Comparison of ENCODE assay signal across 20 cellular contexts in the genomic region with DNA sequence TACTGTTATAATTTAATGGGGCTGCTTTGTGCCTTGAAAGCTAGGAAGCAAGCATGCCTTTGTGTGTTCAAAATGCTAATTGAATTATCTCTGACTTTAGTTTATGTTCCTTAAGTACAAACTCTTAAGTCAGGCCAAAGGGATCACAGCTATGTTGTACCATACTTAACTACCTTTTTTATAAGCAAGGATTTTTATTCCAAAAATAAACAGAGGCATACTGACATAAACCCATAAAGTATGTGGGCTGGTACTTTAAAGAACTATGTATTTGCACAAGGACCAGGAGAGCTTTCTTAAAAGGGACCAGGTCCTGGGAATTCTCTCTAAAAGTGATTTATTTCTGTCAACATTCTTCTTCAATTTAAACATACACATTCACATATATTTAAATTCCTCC.
"Had no signal": no experiment of that assay in that cellular context is flagged by ENCODE, and none has a peak within 500 bp of the region (broad histone marks: within the 10 kb centered on the region; RNA-seq: fewer than 3 reads in every experiment).

No MANE protein-coding gene starts in this region.

- H3K9me3 ChIP-seq: heart left ventricle, left ventricle myocardium inferior, lower lobe of right lung, suprapubic skin, tibial artery had no signal

- H3K27ac ChIP-seq: coronary artery, heart left ventricle, left ventricle myocardium inferior, lower lobe of right lung, suprapubic skin, tibial artery had no signal

- H3K4me1 ChIP-seq: heart left ventricle, left ventricle myocardium inferior, lower lobe of right lung, suprapubic skin, tibial artery had no signal

- H3K27me3 ChIP-seq: heart left ventricle, suprapubic skin, tibial artery had no signal

- ATAC-seq: heart left ventricle; natural killer cell; right cardiac atrium; stimulated activated naive CD8-positive, alpha-beta T cell treated with anti-CD3 and anti-CD28 coated beads, Interleukin-15, Interleukin-2, amounts not matched to agents 100 U/mL and 50 U/mL, for 24 hours had no signal

- DNase-seq: effector CD4-positive, alpha-beta T cell; endodermal cell; erythroblast; heart left ventricle; hypothalamus; kidney glomerular epithelial cell; left ventricle myocardium inferior; lower lobe of right lung; natural killer cell; posterior cingulate gyrus; right cardiac atrium; stimulated activated CD4-positive, alpha-beta T cell treated with anti-CD3 and anti-CD28 coated beads, Interleukin-2, amount 100 ng/mL, for 48 hours; stimulated activated naive CD8-positive, alpha-beta T cell treated with anti-CD3 and anti-CD28 coated beads, Interleukin-15, Interleukin-2, amounts not matched to agents 100 U/mL and 50 U/mL, for 24 hours; tibial artery had no signal

- FAIRE-seq: endothelial cell of umbilical vein, frontal cortex, islet of Langerhans had no signal

- H3K4me3 ChIP-seq: coronary artery, heart left ventricle, left ventricle myocardium inferior, lower lobe of right lung, smooth muscle cell, suprapubic skin, tibial artery had no signal

- H3K36me3 ChIP-seq: heart left ventricle, left ventricle myocardium inferior, lower lobe of right lung, suprapubic skin, tibial artery had no signal

- H3K4me2 ChIP-seq: smooth muscle cell had no signal
